1 cellular context compared by ENCODE assay signal in the genomic region with DNA sequence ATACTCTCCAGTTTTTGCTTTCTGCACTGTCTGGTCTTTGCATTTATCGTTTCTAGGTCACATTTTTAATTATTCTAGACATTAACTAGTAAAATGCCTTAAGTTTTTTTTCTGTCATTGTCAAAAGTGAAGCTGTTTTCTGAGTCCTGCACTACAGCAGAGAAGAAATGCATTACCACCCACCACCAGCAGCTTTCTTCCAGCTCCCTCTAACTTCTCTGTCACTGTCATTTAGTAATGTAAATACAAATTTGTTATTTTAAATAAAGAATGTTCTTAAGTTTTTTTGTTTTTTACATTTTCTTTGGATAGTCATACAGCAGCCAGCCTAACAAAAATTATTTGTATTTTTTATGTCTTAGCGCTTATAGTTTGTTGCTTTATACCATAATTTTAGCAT.
TF ChIP-seq lines count a peak whose summit lies in the region.

No MANE protein-coding gene starts in this region.

TF ChIP-seq in GM23338, 12 proteins besides CTCF, POLR2A, EP300 and RAD21 (continued from another document):
- no peak for TF ChIP-seq CREB1 (CRISPR knock-in tag; IDR thresholded peaks at IDR 0.05; ENCODE audit: low read depth)
